Comparison of ENCODE assay signal across 1 cellular context in the genomic region with DNA sequence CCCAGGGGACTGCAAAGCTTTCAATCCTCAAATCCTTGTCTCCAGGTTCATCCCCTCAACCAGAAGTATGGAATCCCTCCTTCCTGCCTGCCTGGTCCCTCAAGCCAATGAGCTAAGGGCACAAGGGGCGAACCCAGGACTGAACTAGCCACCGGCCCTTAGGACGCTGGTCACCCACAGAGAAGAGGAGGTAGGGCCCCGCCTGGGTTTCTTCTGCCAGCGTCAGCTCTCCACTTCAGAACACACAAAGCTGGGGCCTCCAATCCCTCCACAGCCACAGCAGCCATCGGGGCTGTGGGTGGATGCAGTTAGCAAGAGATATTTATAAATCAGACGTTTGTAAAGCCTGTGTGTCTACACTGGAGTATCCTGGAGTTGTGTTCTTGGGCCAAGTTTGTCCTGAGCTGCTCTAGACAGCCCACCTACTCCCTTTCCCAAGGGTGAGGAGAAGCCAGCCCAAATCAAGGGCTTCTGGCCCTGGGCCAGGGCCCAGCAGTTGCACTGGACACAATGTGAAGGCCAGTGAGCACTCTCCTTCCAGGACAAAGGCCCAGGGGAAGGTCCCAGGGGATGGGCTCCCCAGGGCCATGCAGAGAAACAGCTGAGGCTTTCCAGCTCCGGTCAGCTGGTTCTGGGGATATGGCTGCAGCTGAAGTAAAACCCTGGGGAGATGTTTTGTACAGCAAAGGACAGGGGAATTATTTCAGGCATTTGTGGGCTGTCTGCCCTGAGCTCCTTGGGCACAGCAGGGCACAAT.
TF ChIP-seq lines count a peak whose summit lies in the region.

No MANE protein-coding gene starts in this region.

TF ChIP-seq in GM12878, 131 proteins besides CTCF, POLR2A, EP300 and RAD21 (continued from another document):
- TF ChIP-seq, protein P1, sequence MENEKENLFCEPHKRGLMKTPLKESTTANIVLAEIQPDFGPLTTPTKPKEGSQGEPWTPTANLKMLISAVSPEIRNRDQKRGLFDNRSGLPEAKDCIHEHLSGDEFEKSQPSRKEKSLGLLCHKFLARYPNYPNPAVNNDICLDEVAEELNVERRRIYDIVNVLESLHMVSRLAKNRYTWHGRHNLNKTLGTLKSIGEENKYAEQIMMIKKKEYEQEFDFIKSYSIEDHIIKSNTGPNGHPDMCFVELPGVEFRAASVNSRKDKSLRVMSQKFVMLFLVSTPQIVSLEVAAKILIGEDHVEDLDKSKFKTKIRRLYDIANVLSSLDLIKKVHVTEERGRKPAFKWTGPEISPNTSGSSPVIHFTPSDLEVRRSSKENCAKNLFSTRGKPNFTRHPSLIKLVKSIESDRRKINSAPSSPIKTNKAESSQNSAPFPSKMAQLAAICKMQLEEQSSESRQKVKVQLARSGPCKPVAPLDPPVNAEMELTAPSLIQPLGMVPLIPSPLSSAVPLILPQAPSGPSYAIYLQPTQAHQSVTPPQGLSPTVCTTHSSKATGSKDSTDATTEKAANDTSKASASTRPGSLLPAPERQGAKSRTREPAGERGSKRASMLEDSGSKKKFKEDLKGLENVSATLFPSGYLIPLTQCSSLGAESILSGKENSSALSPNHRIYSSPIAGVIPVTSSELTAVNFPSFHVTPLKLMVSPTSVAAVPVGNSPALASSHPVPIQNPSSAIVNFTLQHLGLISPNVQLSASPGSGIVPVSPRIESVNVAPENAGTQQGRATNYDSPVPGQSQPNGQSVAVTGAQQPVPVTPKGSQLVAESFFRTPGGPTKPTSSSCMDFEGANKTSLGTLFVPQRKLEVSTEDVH (IDR thresholded peaks at IDR 0.05; ENCODE audit: low read depth, partially characterized antibody) = no peak
- TF ChIP-seq MEF2B (IDR thresholded peaks at IDR 0.05; ENCODE audit: partially characterized antibody, poor library complexity, severe bottlenecking) = peak; percentile 39
- TF ChIP-seq CHD4 (IDR thresholded peaks at IDR 0.05) = no peak
